In genomic region chr3:172522871-172523818, GRCh38 we compare ENCODE assay signal across 8 cellular contexts. TPM values are rescaled to one million over a fixed set of nuclear protein-coding genes. Genes with fewer than 3 reads are reported as not detected.
DNase-seq lines count a peak whose midpoint lies in the region; ATAC-seq and TF ChIP-seq lines count a peak whose summit lies in the region.

Gene TNFSF10, minus strand, starts transcription at chr3:172523430. Its CDS starts 46 bp downstream, at chr3:172523384.

- H3K4me3 ChIP-seq in duodenal mucosa (ENCODE audit: low read depth in 1 of 2, low read length in 2 of 2) = peak within 1 kb of the TSS; percentile 97 to 98
- peak within 1 kb of the TSS; percentile 24 for H3K4me3 ChIP-seq in mucosa of descending colon

- TF ChIP-seq CTCF in GM13977 (IDR thresholded peaks at IDR 0.05; ENCODE audit: extremely low read depth, insufficient read depth, missing control alignments) (no peak), mucosa of descending colon (IDR thresholded peaks at IDR 0.05) (no peak), subcutaneous adipose tissue (IDR thresholded peaks at IDR 0.05; ENCODE audit: low read depth) (no peak)

- ATAC-seq in HG02571 (IDR thresholded peaks at IDR 0.05; ENCODE audit: unreplicated experiment) = peak; percentile 87
- ATAC-seq in mucosa of descending colon = peak; percentile 95

- H3K36me3 ChIP-seq in duodenal mucosa (ENCODE audit: control insufficient read depth in 1 of 2, insufficient read depth in 2 of 2, low read length in 2 of 2) = peaks cover 0 to 6% of the 10 kb centered on the region in 2 donors
- no peaks in the 10 kb centered on the region for H3K36me3 ChIP-seq in mucosa of descending colon (ENCODE audit: low read depth)

- peak within 1 kb of the TSS; percentile 88 for H3K27ac ChIP-seq in duodenal mucosa (ENCODE audit: low read depth, low read length)

- intact Hi-C loops in mucosa of descending colon (cut with DNase I, micrococcal nuclease) = no loop called here

- DNase-seq in GM13977 (ENCODE audit: low spot score) = peak; percentile 63
- DNase-seq in NAMALWA (ENCODE audit: low spot score) = peak; percentile 82
- peak; percentile 45 to 64 for DNase-seq in activated CD4-positive, alpha-beta T cell treated with anti-CD3 and anti-CD28 coated beads for 4 hours
- peak; percentile 81 to 90 (median 83) for DNase-seq in mucosa of descending colon
- no peak for DNase-seq in GM03348 (ENCODE audit: low spot score)

- H3K4me1 ChIP-seq in duodenal mucosa (ENCODE audit: control insufficient read depth in 1 of 2, insufficient read depth in 2 of 2, low read length in 2 of 2) = peaks cover 28% of the 10 kb centered on the region in 2 donors
- peaks cover 18% of the 10 kb centered on the region for H3K4me1 ChIP-seq in mucosa of descending colon (ENCODE audit: low read depth)

- in situ Hi-C loops in GM13977 (cut with MboI; ENCODE audit: low pct_unique_long_range_greater_than_20kb, low sequenced_read_pairs, unreplicated experiment) = no loop called here

- peak within 1 kb of the TSS; percentile 88 to 93 for H3K9ac ChIP-seq in duodenal mucosa (ENCODE audit: low read depth in 1 of 2, low read length in 2 of 2)

- H3K9me3 ChIP-seq in duodenal mucosa (ENCODE audit: control insufficient read depth in 1 of 2, low read length in 2 of 2) (no peaks in the 10 kb centered on the region), mucosa of descending colon (no peaks in the 10 kb centered on the region)

- no peaks in the 10 kb centered on the region for H3K27me3 ChIP-seq in duodenal mucosa (ENCODE audit: control insufficient read depth in 1 of 2, insufficient read depth in 2 of 2, low read length in 2 of 2)

RNA-seq across cellular contexts. Expression of gene TNFSF10, which starts in this region (rescaled TPM):
- 100 to 1,000 TPM in 2 of 3 donors, 10 to 100 TPM in 1; 70.6 to 220 (median 129) TPM for total RNA-seq in mucosa of descending colon
- total RNA-seq in subcutaneous adipose tissue = 100 to 1,000 TPM in 1 of 4 donors, 10 to 100 TPM in 3; 25.8 to 123 (median 36.9) TPM
